Comparison of ENCODE assay signal across 10 cellular contexts in genomic region chr9:114395196-114395595, GRCh38. TPM values are rescaled to one million over a fixed set of nuclear protein-coding genes. Genes with fewer than 3 reads are reported as not detected.
DNase-seq lines count a peak whose midpoint lies in the region; ATAC-seq and TF ChIP-seq lines count a peak whose summit lies in the region.
"Had no signal": no experiment of that assay in that cellular context is flagged by ENCODE, and none has a peak within 500 bp of the region (broad histone marks: within the 10 kb centered on the region; RNA-seq: fewer than 3 reads in every experiment).

No MANE protein-coding gene starts in this region.

- H3K4me1 ChIP-seq in CD4-positive, alpha-beta memory T cell (ENCODE audit: insufficient read depth, low read length) = peaks cover 72% of the 10 kb centered on the region

- peak overlapping the region; percentile 56 to 78 (median 66) for H3K4me3 Mint-ChIP-seq in CD4-positive, alpha-beta memory T cell
- H3K4me3 Mint-ChIP-seq in dendritic cell treated with granulocyte-macrophage colony-stimulating factor and Interleukin-4, amounts not matched to agents 40 ng/mL and 50 ng/mL, for 4 days = no peak overlapping the region
- peak overlapping the region; percentile 32 for H3K4me3 Mint-ChIP-seq in osteocyte (ENCODE audit: unreplicated experiment)

- POLR2A ChIA-PET in CD4-positive, alpha-beta memory T cell (lab: Charles Lee; ENCODE audit: partially characterized antibody) = interaction anchor here (0.9 to 29.4 kb wide), 7 partner anchors 9 to 204 kb away, joined by 3 to 1614 read pairs (median 5); partner anchors contain the start of genes AKNA, ATP6V1G1 and WHRN

- no peaks in the 10 kb centered on the region for H3K9me3 ChIP-seq in CD4-positive, alpha-beta memory T cell (ENCODE audit: control insufficient read depth in 1 of 2, low read length in 2 of 2)

- no peaks in the 10 kb centered on the region for H3K27me3 ChIP-seq in CD4-positive, alpha-beta memory T cell (ENCODE audit: insufficient read depth, low read length)

- no peaks in the 10 kb centered on the region for H3K9me3 Mint-ChIP-seq in CD4-positive, alpha-beta memory T cell
- no peaks in the 10 kb centered on the region for H3K9me3 Mint-ChIP-seq in dendritic cell treated with granulocyte-macrophage colony-stimulating factor and Interleukin-4, amounts not matched to agents 40 ng/mL and 50 ng/mL, for 4 days
- no peaks in the 10 kb centered on the region for H3K9me3 Mint-ChIP-seq in osteocyte (ENCODE audit: unreplicated experiment)

- intact Hi-C loops in CD4-positive, alpha-beta memory T cell (cut with micrococcal nuclease) = loop anchor here (10.0 kb wide), 1 partner anchor 510 kb away; no protein-coding TSS in a partner anchor
- intact Hi-C loops in dendritic cell treated with granulocyte-macrophage colony-stimulating factor and Interleukin-4, amounts not matched to agents 40 ng/mL and 50 ng/mL, for 4 days (cut with micrococcal nuclease) = loop anchor here (5.0 kb wide), 1 partner anchor 58 kb away; no protein-coding TSS in a partner anchor

- CTCF ChIA-PET in CD4-positive, alpha-beta memory T cell (lab: Charles Lee; ENCODE audit: partially characterized antibody) = interaction anchor here (0.7 to 5.3 kb wide), 6 partner anchors 9 to 258 kb away, joined by 3 to 52 read pairs (median 6); partner anchors contain the start of gene AKNA

- no peak for ATAC-seq in HG02973 (IDR thresholded peaks at IDR 0.05; ENCODE audit: unreplicated experiment)
- no peak for ATAC-seq in GM18517 (IDR thresholded peaks at IDR 0.05; ENCODE audit: unreplicated experiment)
- ATAC-seq in GM21528 (IDR thresholded peaks at IDR 0.05; ENCODE audit: low FRiP score, unreplicated experiment) = no peak

- H3K4me1 Mint-ChIP-seq in CD4-positive, alpha-beta memory T cell = peaks cover 43 to 84% (median 65%) of the 10 kb centered on the region in 4 donors
- peaks cover 65% of the 10 kb centered on the region for H3K4me1 Mint-ChIP-seq in dendritic cell treated with granulocyte-macrophage colony-stimulating factor and Interleukin-4, amounts not matched to agents 40 ng/mL and 50 ng/mL, for 4 days (ENCODE audit: low read depth)
- H3K4me1 Mint-ChIP-seq in osteocyte (ENCODE audit: unreplicated experiment) = peaks cover 33% of the 10 kb centered on the region

- no peaks in the 10 kb centered on the region for H3K27me3 Mint-ChIP-seq in CD4-positive, alpha-beta memory T cell
- H3K27me3 Mint-ChIP-seq in dendritic cell treated with granulocyte-macrophage colony-stimulating factor and Interleukin-4, amounts not matched to agents 40 ng/mL and 50 ng/mL, for 4 days = no peaks in the 10 kb centered on the region
- no peaks in the 10 kb centered on the region for H3K27me3 Mint-ChIP-seq in osteocyte (ENCODE audit: unreplicated experiment)

- H3K36me3 Mint-ChIP-seq in CD4-positive, alpha-beta memory T cell = peaks cover 8 to 30% of the 10 kb centered on the region in 2 donors
- H3K36me3 Mint-ChIP-seq in dendritic cell treated with granulocyte-macrophage colony-stimulating factor and Interleukin-4, amounts not matched to agents 40 ng/mL and 50 ng/mL, for 4 days (ENCODE audit: low read depth) = peaks cover 67% of the 10 kb centered on the region
- peaks cover 7% of the 10 kb centered on the region for H3K36me3 Mint-ChIP-seq in osteocyte (ENCODE audit: unreplicated experiment)

- peak overlapping the region; percentile 77 to 97 (median 89) for H3K27ac Mint-ChIP-seq in CD4-positive, alpha-beta memory T cell
- H3K27ac Mint-ChIP-seq in dendritic cell treated with granulocyte-macrophage colony-stimulating factor and Interleukin-4, amounts not matched to agents 40 ng/mL and 50 ng/mL, for 4 days = peak overlapping the region; percentile 98
- H3K27ac Mint-ChIP-seq in osteocyte (ENCODE audit: unreplicated experiment) = peak overlapping the region; percentile 69

- no peaks in the 10 kb centered on the region for H3K36me3 ChIP-seq in CD4-positive, alpha-beta memory T cell (ENCODE audit: insufficient read depth, low read length)

- no peak overlapping the region for H3K4me3 ChIP-seq in CD4-positive, alpha-beta memory T cell (ENCODE audit: low read length in 2 of 2)

- peak in 1 of 5 donors; percentile 37 for DNase-seq in CD4-positive, alpha-beta memory T cell
- DNase-seq in NCI-H69 (lab: John Stamatoyannopoulos, UW) (peak; percentile 66), osteocyte (ENCODE audit: extremely low spot score, unreplicated experiment) (no peak), OCI-M1 (lab: John Stamatoyannopoulos, UW) (no peak)
- DNase-seq: kidney glomerular epithelial cell, NCI-H2081 had no signal

- H3K27ac ChIP-seq in CD4-positive, alpha-beta memory T cell (ENCODE audit: low read depth, low read length) = peak overlapping the region; percentile 1

- TF ChIP-seq CTCF in osteocyte (IDR thresholded peaks at IDR 0.05) = no peak

RNA-seq across cellular contexts. Expression of gene AKNA, which starts 7.4 kb away (rescaled TPM):
- 100 to 1,000 TPM; 374 to 375 TPM for total RNA-seq in CD4-positive, alpha-beta memory T cell
- 10 to 100 TPM in 1 of 2 donors, 1 to 10 TPM in 1; 1.9 to 35.6 TPM for polyA plus RNA-seq in CD4-positive, alpha-beta memory T cell
- total RNA-seq in osteocyte = 36.0 and 37.0 TPM in 2 replicates
